Comparison of ENCODE assay signal across 19 cellular contexts in genomic region chr5:14435481-14435880, GRCh38.
A peak's percentile ranks its signal among the peaks of the same experiment; 100 is the strongest.
DNase-seq lines count a peak whose midpoint lies in the region; ATAC-seq, FAIRE-seq and TF ChIP-seq lines count a peak whose summit lies in the region.
"Had no signal": no experiment of that assay in that cellular context is flagged by ENCODE, and none has a peak within 500 bp of the region (broad histone marks: within the 10 kb centered on the region; RNA-seq: fewer than 3 reads in every experiment).

No MANE protein-coding gene starts in this region.

- H3K27ac ChIP-seq in AG04450 (ENCODE audit: low read depth, low read length), result peak overlapping the region; percentile 13
- no peak overlapping the region for H3K27ac ChIP-seq in PC-3 (ENCODE audit: low read length)
- no peak overlapping the region for H3K27ac ChIP-seq in substantia nigra (ENCODE audit: low read depth, low read length, poor library complexity, severe bottlenecking)
- H3K27ac ChIP-seq: SJCRH30 had no signal

- no peak overlapping the region for H3K4me3 ChIP-seq in AG04450 (ENCODE audit: low read depth, low read length)
- no peak overlapping the region for H3K4me3 ChIP-seq in PC-3 (ENCODE audit: low read length)
- H3K4me3 ChIP-seq in bronchial epithelial cell (ENCODE audit: low read depth, low read length), result no peak overlapping the region
- H3K4me3 ChIP-seq: GM23338, SJCRH30 had no signal

- H3K4me1 ChIP-seq in PC-3 (ENCODE audit: insufficient read depth, low read length), result no peaks in the 10 kb centered on the region

- no peaks in the 10 kb centered on the region for H4K20me1 ChIP-seq in PC-3 (ENCODE audit: low read length)

- DNase-seq in AG04450 (ENCODE audit: low read depth, low spot score) (no peak), PC-3 (peak; percentile 32), bronchial epithelial cell (ENCODE audit: low read depth) (peak; percentile 62), memory B cell (ENCODE audit: low spot score in 2 of 2) (no peak), NCI-H526 (lab: John Stamatoyannopoulos, UW) (no peak), islet precursor cell (no peak), substantia nigra (lab: John Stamatoyannopoulos, UW) (no peak)
- DNase-seq: 8988T, COR-L47, DMS153, KBM-7, NCI-H1092 treated with DMSO at 0.1 percent for 48 hours, NCI-H1694 treated with DMSO at 0.1 percent for 48 hours, NCI-H510A, SJCRH30 had no signal

- no peaks in the 10 kb centered on the region for H3K27me3 Mint-ChIP-seq in memory B cell

- POLR2A ChIA-PET in AG04450 (lab: Yijun Ruan, JAX), result no interaction called here
- POLR2A ChIA-PET in PC-3 (lab: Charles Lee; ENCODE audit: unreplicated experiment), result no interaction called here

- peaks cover 3% of the 10 kb centered on the region for H3K4me1 Mint-ChIP-seq in memory B cell

- FAIRE-seq in bronchial epithelial cell (lab: Jason Lieb, UNC), result no peak
- FAIRE-seq: GM12892 had no signal

- intact Hi-C loops in PC-3 (cut with micrococcal nuclease), result no loop called here

- H3K4me2 ChIP-seq in PC-3 (ENCODE audit: low read length), result no peak overlapping the region
- H3K4me2 ChIP-seq: GM23338 had no signal

- no peak overlapping the region for H2AFZ ChIP-seq in PC-3 (ENCODE audit: low read length)
- H2AFZ ChIP-seq: GM23338 had no signal

- H3K9me3 ChIP-seq in AG04450 (ENCODE audit: control insufficient read depth, insufficient read depth, low read length) (no peaks in the 10 kb centered on the region), PC-3 (ENCODE audit: low read length) (no peaks in the 10 kb centered on the region)
- H3K9me3 ChIP-seq: SJCRH30 had no signal

- TF ChIP-seq CTCF in AG04450 (IDR thresholded peaks at IDR 0.05; ENCODE audit: low read depth, low read length) (no peak), PC-3 (conservative IDR thresholded peaks at IDR 0.05; ENCODE audit: low read depth, low read length) (no peak), bronchial epithelial cell (IDR thresholded peaks at IDR 0.05; ENCODE audit: insufficient read depth, low read length, severe bottlenecking) (no peak)

- H3K4me3 Mint-ChIP-seq in memory B cell, result no peak overlapping the region
- H3K4me3 Mint-ChIP-seq: CD14-positive monocyte, GM23338 had no signal

- H3F3A ChIP-seq in PC-3 (ENCODE audit: low read length, unreplicated experiment), result no peaks in the 10 kb centered on the region

- ATAC-seq in PC-3 (no peak), memory B cell (ENCODE audit: low read depth) (no peak), GM19463 (IDR thresholded peaks at IDR 0.05; ENCODE audit: unreplicated experiment) (no peak)
- ATAC-seq: GM23338 had no signal

- BruUV-seq in PC-3 (replicated peaks; lab: Mats Ljungman, UMichigan), result no TSS peak

- H3K36me3 Mint-ChIP-seq in memory B cell, result peaks cover 53% of the 10 kb centered on the region

- peaks cover 52% of the 10 kb centered on the region for H3K79me2 ChIP-seq in PC-3 (ENCODE audit: low read length)

- peak overlapping the region; percentile 56 for H3K27ac Mint-ChIP-seq in memory B cell
- H3K27ac Mint-ChIP-seq: CD14-positive monocyte, GM23338 had no signal

- CTCF ChIA-PET in AG04450 (lab: Charles Lee) (no interaction called here), PC-3 (lab: Charles Lee) (no interaction called here)

- H3K27me3 ChIP-seq in AG04450 (ENCODE audit: control insufficient read depth, insufficient read depth, low read length), result no peaks in the 10 kb centered on the region
- no peaks in the 10 kb centered on the region for H3K27me3 ChIP-seq in PC-3 (ENCODE audit: low read length)
- no peaks in the 10 kb centered on the region for H3K27me3 ChIP-seq in bronchial epithelial cell (ENCODE audit: control insufficient read depth, insufficient read depth, low read length)
- H3K27me3 ChIP-seq: SJCRH30 had no signal

- H3K36me3 ChIP-seq in PC-3 (ENCODE audit: low read depth, low read length) (peaks cover 39% of the 10 kb centered on the region), bronchial epithelial cell (ENCODE audit: control insufficient read depth, insufficient read depth, low read length) (peaks cover 5% of the 10 kb centered on the region)

- no peaks in the 10 kb centered on the region for H3K9me3 Mint-ChIP-seq in memory B cell
- H3K9me3 Mint-ChIP-seq: GM23338 had no signal

- H3K9me2 ChIP-seq in PC-3 (replicated peaks; ENCODE audit: low read length), result no peaks in the 10 kb centered on the region

- no peak overlapping the region for H3K9ac ChIP-seq in PC-3 (ENCODE audit: low read length)

Comparison
In these comparisons a context has a peak if more than half of its experiments do, and no peak if none do; other contexts are left out.
1. DNase-seq: peak in PC-3 (single experiment) and bronchial epithelial cell (single experiment); none in AG04450 (single experiment), memory B cell (0 of 2), NCI-H526 (0 of 2), islet precursor cell (single experiment) and substantia nigra (0 of 49).